In the genomic region with DNA sequence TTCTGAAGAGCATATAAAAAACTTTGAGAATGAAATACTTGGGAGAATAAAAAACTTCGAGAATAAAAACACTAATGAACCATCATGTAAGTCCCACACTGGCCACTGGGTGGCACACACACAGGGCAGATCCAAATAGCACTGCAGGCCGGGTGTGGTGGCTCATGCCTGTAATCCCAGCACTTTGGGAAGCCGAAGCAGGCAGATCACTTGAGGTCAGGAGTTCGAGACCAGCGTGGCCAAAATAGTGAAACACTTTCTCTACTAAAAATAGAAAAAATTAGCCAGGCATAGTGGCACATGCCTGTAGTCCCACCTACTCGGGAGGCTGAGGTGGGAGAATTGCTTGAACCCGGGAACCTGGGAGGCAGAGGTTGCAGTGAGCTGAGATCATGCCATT, we compare ENCODE assay signal across 8 cellular contexts. TPM values are rescaled to one million over a fixed set of nuclear protein-coding genes. Genes with fewer than 3 reads are reported as not detected.
DNase-seq lines count a peak whose midpoint lies in the region; TF ChIP-seq lines count a peak whose summit lies in the region.
"Not testable (repeated sequence)": the region's sequence is repeated elsewhere in the genome, so short reads cannot be mapped to it uniquely, and the experiment has no call there.

No MANE protein-coding gene starts in this region.

- not testable (repeated sequence) for H3K27ac ChIP-seq in mammary epithelial cell (ENCODE audit: insufficient read depth, low read depth, low read length); osteoblast (ENCODE audit: low read depth, low read length)
- peak overlapping the region; percentile 95 for H3K27ac ChIP-seq in left ventricle myocardium inferior (replicated peaks)

- not testable (repeated sequence) for H4K20me1 ChIP-seq in mammary epithelial cell (ENCODE audit: insufficient read depth, low read length); osteoblast (ENCODE audit: insufficient read depth, low read length)

- 45% methylated on average over 4 of the region's 7 CpGs for WGBS in mammary epithelial cell (ENCODE audit: low coverage, missing lambda C conversion rate)

- dilution Hi-C loops in mammary epithelial cell (cut with HindIII; ENCODE audit: low sequenced_read_pairs), result not testable (repeated sequence)

- BruUV-seq in mammary epithelial cell (replicated peaks; lab: Mats Ljungman, UMichigan), result not testable (repeated sequence)

- H3K9ac ChIP-seq in mammary epithelial cell (ENCODE audit: insufficient read depth, low read length), result not testable (repeated sequence)

- in situ Hi-C loops in mammary epithelial cell (cut with MboI; ENCODE audit: low sequenced_read_pairs in 2 of 2), result loop anchor here (10.0 to 25.0 kb wide), 2 partner anchors 79 to 217 kb away; no protein-coding TSS in a partner anchor

- H3K79me2 ChIP-seq in mammary epithelial cell (ENCODE audit: insufficient read depth, low read length); osteoblast (ENCODE audit: insufficient read depth, low read length): not testable (repeated sequence)

- not testable (repeated sequence) for H2AFZ ChIP-seq in mammary epithelial cell (ENCODE audit: low read depth, low read length); osteoblast (ENCODE audit: low read length)

- H3K9me3 ChIP-seq in mammary epithelial cell (replicated peaks; ENCODE audit: insufficient read depth, low read length); left ventricle myocardium inferior (replicated peaks); osteoblast (ENCODE audit: low read depth, low read length): not testable (repeated sequence)

- not testable (repeated sequence) for H3K27me3 ChIP-seq in mammary epithelial cell (ENCODE audit: insufficient read depth, low read length); left ventricle myocardium inferior (ENCODE audit: low read depth); osteoblast (ENCODE audit: insufficient read depth, low read length)

- not testable (repeated sequence) for H3K4me2 ChIP-seq in mammary epithelial cell (ENCODE audit: insufficient read depth, low read depth, low read length); osteoblast (ENCODE audit: insufficient read depth, low read length)

- H3K4me3 ChIP-seq in mammary epithelial cell (replicated peaks in 1 of 3; ENCODE audit: insufficient read depth in 1 of 3, low read depth in 2 of 3, low read length in 3 of 3); left ventricle myocardium inferior; osteoblast (ENCODE audit: insufficient read depth, low read length): not testable (repeated sequence)

- intact Hi-C loops in mammary epithelial cell (cut with micrococcal nuclease) (loop anchor here (1.0 to 10.0 kb wide), 3 partner anchors 33 to 199 kb away; no protein-coding TSS in a partner anchor), left ventricle myocardium inferior (cut with micrococcal nuclease) (loop anchor here (5.0 kb wide), 1 partner anchor 82 kb away; no protein-coding TSS in a partner anchor)

- DNase-seq in DMS114 treated with DMSO at 0.1 percent for 48 hours (lab: John Stamatoyannopoulos, UW; ENCODE audit: unreplicated experiment) (peak; percentile 48), HuH-7 (ENCODE audit: low spot score) (peak; percentile 62), OCI-M1 (lab: John Stamatoyannopoulos, UW) (peak; percentile 71), mammary epithelial cell (peak; percentile 37), left ventricle myocardium inferior (peak; percentile 62), stromal cell of bone marrow (ENCODE audit: low read depth) (peak; percentile 33)
- peak; percentile 43 for DNase-seq in activated CD4-positive, alpha-beta T cell treated with anti-CD3 and anti-CD28 coated beads, Interleukin-2, amount 50 U/mL, for 1 hour
- not testable (repeated sequence) for DNase-seq in osteoblast (ENCODE audit: insufficient read length, low spot score, missing footprints)

- H3K36me3 ChIP-seq in mammary epithelial cell (ENCODE audit: insufficient read depth, low read length); osteoblast (ENCODE audit: insufficient read depth, low read length): not testable (repeated sequence)
- peaks cover 11% of the 10 kb centered on the region for H3K36me3 ChIP-seq in left ventricle myocardium inferior

- TF ChIP-seq CTCF in mammary epithelial cell (conservative IDR thresholded peaks at IDR 0.05 in 1 of 2, IDR thresholded peaks at IDR 0.05 in 1 of 2; ENCODE audit: extremely low read depth in 1 of 2, insufficient read depth in 1 of 2, low read depth in 1 of 2, low read length in 2 of 2), result peak; percentile 53 to 63
- peak; percentile 84 for TF ChIP-seq CTCF in left ventricle myocardium inferior (IDR thresholded peaks at IDR 0.05; ENCODE audit: borderline replicate concordance)
- peak; percentile 66 for TF ChIP-seq CTCF in osteoblast (IDR thresholded peaks at IDR 0.05; ENCODE audit: extremely low read depth, low read depth, low read length)

- H3K4me1 ChIP-seq in mammary epithelial cell (ENCODE audit: insufficient read depth, low read length); osteoblast (ENCODE audit: insufficient read depth, low read length): not testable (repeated sequence)
- H3K4me1 ChIP-seq in left ventricle myocardium inferior, result peaks cover 58% of the 10 kb centered on the region

- CTCF ChIA-PET in mammary epithelial cell (lab: Charles Lee; ENCODE audit: low non-redundant PET), result not testable (repeated sequence)

RNA-seq across cellular contexts. Expression of a gene that starts 28.5 kb away (rescaled TPM):
- total RNA-seq in mammary epithelial cell (under 1 TPM; 0.16 to 0.33 TPM), left ventricle myocardium inferior (181 TPM), osteoblast (0.36 and 0.59 TPM in 2 replicates)
- polyA plus RNA-seq in mammary epithelial cell, result 0.09 TPM
- not detected for polyA minus RNA-seq in mammary epithelial cell

RNA-seq across cellular contexts. Expression of a gene that starts 38.8 kb away (rescaled TPM):
- total RNA-seq in mammary epithelial cell, result under 1 TPM in 1 of 2 donors, not detected in 1; 0.17 TPM
- polyA plus RNA-seq in mammary epithelial cell, result not detected
- polyA minus RNA-seq in mammary epithelial cell, result not detected
- 0.91 TPM for total RNA-seq in left ventricle myocardium inferior
- total RNA-seq in osteoblast, result not detected in 2 replicates

Comparison
In these comparisons a context has a peak if more than half of its experiments do, and no peak if none do; other contexts are left out.
1. RNA of a gene that starts 28.5 kb away (total RNA-seq): 181 TPM in left ventricle myocardium inferior (single experiment); 0.36 to 0.59 TPM in osteoblast and 0.16 to 0.33 TPM in mammary epithelial cell; every median in the first group is over 100 times any median in the second.
2. Peak in every context shown above with its lines, with median percentiles within 50 percentile points of each other: CTCF ChIP-seq.